In genomic region chr5:114408847-114409246, GRCh38 we compare ENCODE assay signal across 1 cellular context.
TF ChIP-seq lines count a peak whose summit lies in the region.

No MANE protein-coding gene starts in this region.

TF ChIP-seq in H1, 55 proteins besides CTCF, POLR2A, EP300 and RAD21 (continued from another document):
- no peak for TF ChIP-seq EGR1 (IDR thresholded peaks at IDR 0.05; ENCODE audit: borderline replicate concordance, low read depth, low read length)
- TF ChIP-seq SP4 (IDR thresholded peaks at IDR 0.05; ENCODE audit: low read length): no peak
- TF ChIP-seq TAF7 (optimal IDR thresholded peaks at IDR 0.05; ENCODE audit: borderline replicate concordance, low read depth, low read length): no peak
- no peak for TF ChIP-seq TBP (IDR thresholded peaks at IDR 0.05; ENCODE audit: low read depth, low read length)
- TF ChIP-seq MAFK (IDR thresholded peaks at IDR 0.05; ENCODE audit: low read depth, low read length): no peak
- TF ChIP-seq GTF2F1 (IDR thresholded peaks at IDR 0.05; ENCODE audit: borderline replicate concordance, low read depth, low read length): no peak
- no peak for TF ChIP-seq ASH2L (IDR thresholded peaks at IDR 0.05; ENCODE audit: low read length)
- TF ChIP-seq SP2 (IDR thresholded peaks at IDR 0.05; ENCODE audit: low read length): no peak
- no peak for TF ChIP-seq CREB1 (IDR thresholded peaks at IDR 0.05)
- no peak for TF ChIP-seq KDM5A (IDR thresholded peaks at IDR 0.05; ENCODE audit: low read length)
- TF ChIP-seq NRF1 (IDR thresholded peaks at IDR 0.05; ENCODE audit: low read depth, low read length): no peak
